1 cellular context compared by ENCODE assay signal in genomic region chr1:93976291-93976690, GRCh38.
TF ChIP-seq lines count a peak whose summit lies in the region.

No MANE protein-coding gene starts in this region.

TF ChIP-seq in SK-N-SH treated with all-trans-retinoic acid at 6 μM for 48 hours, 23 proteins besides CTCF, POLR2A, EP300 and RAD21 (continued from another document):
- TF ChIP-seq CSRNP3 (CRISPR knock-in tag; IDR thresholded peaks at IDR 0.05): no peak
- no peak for TF ChIP-seq POU6F1 (CRISPR knock-in tag; IDR thresholded peaks at IDR 0.05; ENCODE audit: borderline replicate concordance, low read depth)
- TF ChIP-seq ZNF70 (CRISPR knock-in tag; IDR thresholded peaks at IDR 0.05): no peak
- no peak for TF ChIP-seq OSR1 (CRISPR knock-in tag; IDR thresholded peaks at IDR 0.05)
- no peak for TF ChIP-seq ZNF565 (CRISPR knock-in tag; conservative IDR thresholded peaks at IDR 0.05; ENCODE audit: low read depth)
- TF ChIP-seq ZC3H10 (CRISPR knock-in tag; IDR thresholded peaks at IDR 0.05): no peak
- no peak for TF ChIP-seq GLIS3 (CRISPR knock-in tag; IDR thresholded peaks at IDR 0.05)
- no peak for TF ChIP-seq ESRRG (CRISPR knock-in tag; IDR thresholded peaks at IDR 0.05)
- no peak for TF ChIP-seq RARB (CRISPR knock-in tag; IDR thresholded peaks at IDR 0.05)
